ENCODE assay signal across 9 cellular contexts in genomic region chr3:27532931-27533607, GRCh38. TPM values are rescaled to one million over a fixed set of nuclear protein-coding genes. Genes with fewer than 3 reads are reported as not detected.
DNase-seq lines count a peak whose midpoint lies in the region; ATAC-seq and TF ChIP-seq lines count a peak whose summit lies in the region.
"Had no signal": no experiment of that assay in that cellular context is flagged by ENCODE, and none has a peak within 500 bp of the region (broad histone marks: within the 10 kb centered on the region; RNA-seq: fewer than 3 reads in every experiment).

No MANE protein-coding gene starts in this region.

- no peak overlapping the region for H3K4me3 Mint-ChIP-seq in activated CD4-positive, alpha-beta memory T cell treated with anti-CD3 and anti-CD28 coated beads, Interleukin-2, amount 10 ng/mL, durations not matched to agents 7 days and 5 days
- H3K4me3 Mint-ChIP-seq in activated CD4-positive, alpha-beta memory T cell treated with anti-CD3 and anti-CD28 coated beads for 36 hours = no peak overlapping the region
- H3K4me3 Mint-ChIP-seq in immature natural killer cell = no peak overlapping the region
- H3K4me3 Mint-ChIP-seq: activated naive CD8-positive, alpha-beta T cell treated with anti-CD3 and anti-CD28 coated beads, Interleukin-2, amount 10 ng/mL, durations not matched to agents 7 days and 5 days had no signal

- no peaks in the 10 kb centered on the region for H3K9me3 Mint-ChIP-seq in activated CD4-positive, alpha-beta memory T cell treated with anti-CD3 and anti-CD28 coated beads, Interleukin-2, amount 10 ng/mL, durations not matched to agents 7 days and 5 days
- no peaks in the 10 kb centered on the region for H3K9me3 Mint-ChIP-seq in activated CD4-positive, alpha-beta memory T cell treated with anti-CD3 and anti-CD28 coated beads for 36 hours
- no peaks in the 10 kb centered on the region for H3K9me3 Mint-ChIP-seq in immature natural killer cell
- H3K9me3 Mint-ChIP-seq: activated naive CD8-positive, alpha-beta T cell treated with anti-CD3 and anti-CD28 coated beads, Interleukin-2, amount 10 ng/mL, durations not matched to agents 7 days and 5 days had no signal

- peaks cover 5% of the 10 kb centered on the region for H3K36me3 Mint-ChIP-seq in activated CD4-positive, alpha-beta memory T cell treated with anti-CD3 and anti-CD28 coated beads, Interleukin-2, amount 10 ng/mL, durations not matched to agents 7 days and 5 days (ENCODE audit: low read depth)
- H3K36me3 Mint-ChIP-seq in activated CD4-positive, alpha-beta memory T cell treated with anti-CD3 and anti-CD28 coated beads for 36 hours = no peaks in the 10 kb centered on the region
- no peaks in the 10 kb centered on the region for H3K36me3 Mint-ChIP-seq in immature natural killer cell
- H3K36me3 Mint-ChIP-seq: activated naive CD8-positive, alpha-beta T cell treated with anti-CD3 and anti-CD28 coated beads, Interleukin-2, amount 10 ng/mL, durations not matched to agents 7 days and 5 days had no signal

- H3K27ac ChIP-seq in ascending aorta (peak overlapping the region; percentile 72 to 83), tibial artery (peak overlapping the region; percentile 31 to 68)

- H3K4me1 ChIP-seq in ascending aorta = peaks cover 0 to 26% of the 10 kb centered on the region in 2 donors
- H3K4me1 ChIP-seq in tibial artery = peaks cover 0 to 39% (median 18%) of the 10 kb centered on the region in 4 donors

- no peak for DNase-seq in activated CD4-positive, alpha-beta memory T cell treated with anti-CD3 and anti-CD28 coated beads, Interleukin-2, amount 10 ng/mL, durations not matched to agents 7 days and 5 days
- no peak for DNase-seq in activated CD4-positive, alpha-beta memory T cell treated with anti-CD3 and anti-CD28 coated beads for 36 hours
- DNase-seq in ascending aorta (ENCODE audit: low spot score in 2 of 2) = no peak
- DNase-seq in iPS-NIHi7 (ENCODE audit: extremely low spot score) = peak; percentile 17
- DNase-seq in tibial artery = no peak
- DNase-seq in activated CD4-positive, alpha-beta T cell treated with anti-CD3 and anti-CD28 coated beads for 48 hours = no peak
- DNase-seq in immature natural killer cell = no peak
- DNase-seq: activated naive CD8-positive, alpha-beta T cell treated with anti-CD3 and anti-CD28 coated beads, Interleukin-2, amount 10 ng/mL, durations not matched to agents 7 days and 5 days had no signal

- ATAC-seq in HG03039 (IDR thresholded peaks at IDR 0.05; ENCODE audit: unreplicated experiment) = no peak

- H3K27ac Mint-ChIP-seq in activated CD4-positive, alpha-beta memory T cell treated with anti-CD3 and anti-CD28 coated beads, Interleukin-2, amount 10 ng/mL, durations not matched to agents 7 days and 5 days = peak overlapping the region; percentile 95
- no peak overlapping the region for H3K27ac Mint-ChIP-seq in activated CD4-positive, alpha-beta memory T cell treated with anti-CD3 and anti-CD28 coated beads for 36 hours
- H3K27ac Mint-ChIP-seq in immature natural killer cell = peak overlapping the region in 3 of 6 donors; percentile 32 to 96 (median 86)

- no peak overlapping the region for H3K4me3 ChIP-seq in ascending aorta
- H3K4me3 ChIP-seq in tibial artery = no peak overlapping the region

- TF ChIP-seq CTCF in ascending aorta (IDR thresholded peaks at IDR 0.05) (no peak), tibial artery (IDR thresholded peaks at IDR 0.05) (no peak)

- POLR2A ChIA-PET in activated CD4-positive, alpha-beta memory T cell treated with anti-CD3 and anti-CD28 coated beads, Interleukin-2, amount 10 ng/mL, durations not matched to agents 7 days and 5 days (lab: Charles Lee) = interaction anchor here (0.6 to 2.9 kb wide), 4 partner anchors 13 to 58 kb away, joined by 3 to 13 read pairs (median 4); partner anchors contain the start of gene SLC4A7
- POLR2A ChIA-PET in activated CD4-positive, alpha-beta memory T cell treated with anti-CD3 and anti-CD28 coated beads for 36 hours (lab: Charles Lee) = interaction anchor here (1.3 kb wide), 1 partner anchor 49 kb away, joined by 5 read pairs; the partner anchor contains the start of gene SLC4A7

- peaks cover 34% of the 10 kb centered on the region for H3K4me1 Mint-ChIP-seq in activated CD4-positive, alpha-beta memory T cell treated with anti-CD3 and anti-CD28 coated beads, Interleukin-2, amount 10 ng/mL, durations not matched to agents 7 days and 5 days
- H3K4me1 Mint-ChIP-seq in activated CD4-positive, alpha-beta memory T cell treated with anti-CD3 and anti-CD28 coated beads for 36 hours (ENCODE audit: low read depth) = peaks cover 23% of the 10 kb centered on the region
- peaks cover 15 to 25% of the 10 kb centered on the region in 2 donors for H3K4me1 Mint-ChIP-seq in immature natural killer cell

- H3K9me3 ChIP-seq in ascending aorta (no peaks in the 10 kb centered on the region), tibial artery (no peaks in the 10 kb centered on the region)

- intact Hi-C loops in activated CD4-positive, alpha-beta memory T cell treated with anti-CD3 and anti-CD28 coated beads for 36 hours (cut with micrococcal nuclease) = no loop called here
- intact Hi-C loops in ascending aorta (cut with DNase I) (loop anchor here (2.0 to 5.0 kb wide), 2 partner anchors 48 to 144 kb away; partner anchors contain the start of gene SLC4A7), tibial artery (cut with DNase I; ENCODE audit: low total_unique reads) (loop anchor here (5.0 kb wide), 1 partner anchor 51 kb away; the partner anchor contains the start of gene SLC4A7)

- no peaks in the 10 kb centered on the region for H3K27me3 ChIP-seq in ascending aorta
- H3K27me3 ChIP-seq in tibial artery = no peaks in the 10 kb centered on the region

- CTCF ChIA-PET in activated CD4-positive, alpha-beta memory T cell treated with anti-CD3 and anti-CD28 coated beads, Interleukin-2, amount 10 ng/mL, durations not matched to agents 7 days and 5 days (lab: Charles Lee) = interaction anchor here (0.5 kb wide), 1 partner anchor 68 kb away, joined by 3 read pairs; no protein-coding TSS in a partner anchor
- CTCF ChIA-PET in activated CD4-positive, alpha-beta memory T cell treated with anti-CD3 and anti-CD28 coated beads for 36 hours (lab: Charles Lee) = interaction anchor here (1.0 to 1.2 kb wide), 2 partner anchors 10 to 11 kb away, joined by 3 to 4 read pairs; no protein-coding TSS in a partner anchor

- no peaks in the 10 kb centered on the region for H3K27me3 Mint-ChIP-seq in activated CD4-positive, alpha-beta memory T cell treated with anti-CD3 and anti-CD28 coated beads, Interleukin-2, amount 10 ng/mL, durations not matched to agents 7 days and 5 days
- no peaks in the 10 kb centered on the region for H3K27me3 Mint-ChIP-seq in activated CD4-positive, alpha-beta memory T cell treated with anti-CD3 and anti-CD28 coated beads for 36 hours
- peaks cover 0 to 3% (median 3%) of the 10 kb centered on the region in 3 donors for H3K27me3 Mint-ChIP-seq in immature natural killer cell (ENCODE audit: low read depth in 3 of 3)

- H3K36me3 ChIP-seq in ascending aorta = no peaks in the 10 kb centered on the region
- H3K36me3 ChIP-seq in tibial artery = no peaks in the 10 kb centered on the region

RNA-seq across cellular contexts. Expression of gene SLC4A7, which starts 48.9 kb away (rescaled TPM):
- total RNA-seq in activated CD4-positive, alpha-beta memory T cell treated with anti-CD3 and anti-CD28 coated beads, Interleukin-2, amount 10 ng/mL, durations not matched to agents 7 days and 5 days = 10 to 100 TPM; 74.7 to 75.5 TPM
- total RNA-seq in activated CD4-positive, alpha-beta memory T cell treated with anti-CD3 and anti-CD28 coated beads for 36 hours = 10 to 100 TPM; 62.1 to 62.3 TPM
- total RNA-seq in ascending aorta = 11.0 TPM
- 10 to 100 TPM in 1 of 3 donors, 1 to 10 TPM in 2; 1.6 to 13.5 (median 8.4) TPM for polyA plus RNA-seq in immature natural killer cell
